In the genomic region with DNA sequence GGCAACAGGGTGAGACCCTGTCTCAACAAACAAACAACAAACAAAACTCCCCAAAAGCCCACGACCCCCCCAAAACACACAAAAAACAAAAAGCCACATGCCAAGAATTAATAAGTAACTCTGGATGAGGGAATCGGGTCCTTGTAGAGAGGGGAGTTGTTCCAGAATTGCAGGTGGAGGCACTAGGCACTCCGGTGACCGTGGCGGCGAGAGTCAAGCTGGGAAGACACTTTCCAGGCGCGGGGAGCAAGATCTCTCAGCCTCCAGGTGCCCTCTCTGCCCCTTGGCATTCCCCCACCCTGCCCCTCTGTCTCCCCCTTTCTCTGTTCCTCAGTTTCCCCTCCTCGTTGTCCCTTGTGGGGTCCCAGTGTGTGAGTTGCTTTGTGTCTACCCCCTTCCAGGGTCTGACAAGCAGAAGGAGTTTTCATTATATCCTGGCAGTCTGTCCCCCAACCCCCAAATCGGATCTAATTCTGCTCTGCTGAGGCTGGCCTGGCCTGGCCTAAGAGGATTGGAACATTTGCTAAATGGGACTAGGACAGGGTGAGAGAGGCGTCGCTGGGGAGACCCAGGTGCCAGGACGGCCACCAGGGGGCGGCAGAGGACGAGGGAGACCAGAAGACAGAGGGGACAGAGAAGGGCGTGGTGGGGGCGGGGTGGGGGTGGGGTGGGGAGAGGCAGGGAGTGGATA, we compare ENCODE assay signal across 8 cellular contexts.
A peak's percentile ranks its signal among the peaks of the same experiment; 100 is the strongest.
DNase-seq lines count a peak whose midpoint lies in the region; ATAC-seq and TF ChIP-seq lines count a peak whose summit lies in the region.

No MANE protein-coding gene starts in this region.

- no peak overlapping the region for H3K4me3 ChIP-seq in astrocyte of the spinal cord (ENCODE audit: low read depth, low read length)

- in situ Hi-C loops in astrocyte of the spinal cord (cut with HindIII; ENCODE audit: low sequenced_read_pairs): no loop called here

- TF ChIP-seq CTCF in GM10266 (IDR thresholded peaks at IDR 0.05; ENCODE audit: control insufficient read depth, insufficient read depth, low read depth, missing control alignments) (peak; percentile 81), astrocyte of the spinal cord (IDR thresholded peaks at IDR 0.05; ENCODE audit: low read depth, low read length) (peak; percentile 68)

- ATAC-seq in GM18517 (IDR thresholded peaks at IDR 0.05; ENCODE audit: unreplicated experiment) (no peak), GM19463 (IDR thresholded peaks at IDR 0.05; ENCODE audit: unreplicated experiment) (no peak)

- DNase-seq in GM10266 (ENCODE audit: extremely low spot score): peak; percentile 83
- peak; percentile 59 for DNase-seq in MV-4-11 (lab: John Stamatoyannopoulos, UW)
- DNase-seq in UCSD-AML1 (lab: John Stamatoyannopoulos, UW; ENCODE audit: unreplicated experiment): peak; percentile 75
- DNase-seq in astrocyte of the spinal cord (ENCODE audit: low read depth, low spot score): peak; percentile 23
- peak; percentile 89 for DNase-seq in iPS-NIHi11 (ENCODE audit: low spot score)
- DNase-seq in stimulated activated CD4-positive, alpha-beta T cell treated with anti-CD3 and anti-CD28 coated beads, Interleukin-1b, Interleukin-23, amount 100 ng/mL, for 1 hour (ENCODE audit: low read depth in 2 of 2): peak; percentile 35 to 74

Comparison
In these comparisons a context has a peak if more than half of its experiments do, and no peak if none do; other contexts are left out.
1. DNase-seq: peak in every context shown above with its lines; median percentile 89 in iPS-NIHi11; 83 in GM10266; 75 in UCSD-AML1; 59 in MV-4-11; 54 in stimulated activated CD4-positive, alpha-beta T cell treated with anti-CD3 and anti-CD28 coated beads, Interleukin-1b, Interleukin-23, amount 100 ng/mL, for 1 hour; 23 in astrocyte of the spinal cord.